In the genomic region with DNA sequence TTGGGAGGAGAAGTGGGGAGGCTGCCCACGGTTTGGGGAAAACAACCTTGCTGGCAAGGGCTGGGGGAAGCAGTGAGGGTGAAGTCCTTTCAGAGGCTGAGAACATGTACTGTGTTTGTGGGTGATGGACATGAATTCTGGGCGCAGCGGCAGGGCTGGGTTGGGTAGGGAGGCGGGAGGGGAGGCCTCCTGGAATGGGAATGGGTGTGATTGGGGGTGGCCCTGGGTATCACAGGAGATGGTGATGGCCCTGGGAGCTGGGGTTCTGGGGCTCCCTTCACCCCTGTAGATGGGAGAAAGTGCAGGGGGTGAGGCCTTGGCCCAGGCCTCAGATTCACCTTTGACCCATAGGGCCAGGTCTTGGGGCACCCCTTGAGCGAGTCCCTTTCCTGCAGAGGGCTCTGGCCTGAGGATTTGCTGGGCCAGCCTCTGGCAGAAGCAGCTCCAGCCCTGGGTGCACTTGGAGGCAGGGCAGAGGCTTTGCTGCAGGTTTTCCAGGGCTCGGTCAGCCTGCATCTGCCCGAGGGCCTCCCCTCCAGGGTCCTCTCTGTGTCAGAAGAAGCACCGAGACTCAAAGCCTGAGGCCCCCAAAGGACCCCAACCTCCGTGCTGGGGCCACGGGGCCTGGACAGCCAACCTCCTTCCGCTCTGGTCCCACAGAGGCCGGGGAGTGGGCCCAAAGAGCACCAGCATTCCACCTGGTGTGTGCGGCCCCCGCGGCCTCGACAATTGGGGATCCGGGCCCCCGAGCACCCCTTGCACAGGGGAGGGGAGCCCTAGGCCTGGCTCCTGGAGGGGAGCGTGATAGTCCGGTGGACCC, we compare ENCODE assay signal across 10 cellular contexts. TPM values are rescaled to one million over a fixed set of nuclear protein-coding genes. Genes with fewer than 3 reads are reported as not detected.
DNase-seq lines count a peak whose midpoint lies in the region; ATAC-seq and TF ChIP-seq lines count a peak whose summit lies in the region.
"Had no signal": no experiment of that assay in that cellular context is flagged by ENCODE, and none has a peak within 500 bp of the region (broad histone marks: within the 10 kb centered on the region; RNA-seq: fewer than 3 reads in every experiment).

No MANE protein-coding gene starts in this region.

- peak overlapping the region; percentile 71 for H3K4me3 Mint-ChIP-seq in activated T-helper 17 cell treated with anti-CD3 and anti-CD28 coated beads, Interleukin-2, amount 50 U/mL, for 72 hours

- no peaks in the 10 kb centered on the region for H4K20me1 ChIP-seq in MM.1S (ENCODE audit: insufficient read depth, low read length)

- peak overlapping the region; percentile 91 for H3K27ac ChIP-seq in HUES48 (ENCODE audit: low read depth, low read length)
- peak overlapping the region; percentile 93 to 96 for H3K27ac ChIP-seq in left lung
- peak overlapping the region; percentile 88 to 95 (median 95) for H3K27ac ChIP-seq in stomach
- H3K27ac ChIP-seq in MM.1S (ENCODE audit: low read length) = no peak overlapping the region

- no peak for TF ChIP-seq EP300 in stomach (IDR thresholded peaks at IDR 0.05)

- peak in 1 of 2 donors; percentile 73 for DNase-seq in left lung
- no peak for DNase-seq in stomach
- DNase-seq in kidney glomerular epithelial cell (lab: John Stamatoyannopoulos, UW) = no peak
- DNase-seq in NCI-H1105 treated with DMSO at 0.1 percent for 48 hours (lab: John Stamatoyannopoulos, UW) = no peak
- no peak for DNase-seq in MM.1S
- DNase-seq: activated CD4-positive, CD25-positive, alpha-beta regulatory T cell; NCI-H446 had no signal

- TF ChIP-seq POLR2A in stomach (IDR thresholded peaks at IDR 0.05) = no peak

- no peaks in the 10 kb centered on the region for H3K27me3 Mint-ChIP-seq in activated T-helper 17 cell treated with anti-CD3 and anti-CD28 coated beads, Interleukin-2, amount 50 U/mL, for 72 hours

- WGBS in stomach, 5 donors = 63 to 78% (median 70%) methylated on average over 11 to 20 of the region's 20 CpGs

- H3K4me1 Mint-ChIP-seq in activated T-helper 17 cell treated with anti-CD3 and anti-CD28 coated beads, Interleukin-2, amount 50 U/mL, for 72 hours = peaks cover 7% of the 10 kb centered on the region

- no peaks in the 10 kb centered on the region for H3K9me2 ChIP-seq in MM.1S (replicated peaks; ENCODE audit: insufficient read depth, low read length)

- H3F3A ChIP-seq in MM.1S (ENCODE audit: insufficient read depth, low read length) = no peaks in the 10 kb centered on the region

- H3K4me1 ChIP-seq in HUES48 (ENCODE audit: control insufficient read depth, insufficient read depth, low read length) (peaks cover 19% of the 10 kb centered on the region), left lung (peaks cover 18 to 57% of the 10 kb centered on the region in 2 donors), stomach (peaks cover 66 to 99% (median 92%) of the 10 kb centered on the region in 4 donors), MM.1S (ENCODE audit: low read length) (peaks cover 3% of the 10 kb centered on the region; the same call in 1 of the 2 replicates)

- peaks cover 15% of the 10 kb centered on the region for H3K36me3 Mint-ChIP-seq in activated T-helper 17 cell treated with anti-CD3 and anti-CD28 coated beads, Interleukin-2, amount 50 U/mL, for 72 hours (ENCODE audit: low read depth)

- H3K9ac ChIP-seq in HUES48 (ENCODE audit: low read depth, low read length) (no peak overlapping the region), MM.1S (ENCODE audit: low read length) (no peak overlapping the region)

- peak overlapping the region; percentile 5 for H3K27ac Mint-ChIP-seq in activated T-helper 17 cell treated with anti-CD3 and anti-CD28 coated beads, Interleukin-2, amount 50 U/mL, for 72 hours

- H2AFZ ChIP-seq in MM.1S (ENCODE audit: low read length) = no peak overlapping the region

- ATAC-seq in activated T-helper 17 cell treated with anti-CD3 and anti-CD28 coated beads, Interleukin-2, amount 50 U/mL, for 72 hours (replicated peaks) = no peak
- ATAC-seq in left lung = no peak

- no peak for TF ChIP-seq CTCF in left lung (IDR thresholded peaks at IDR 0.05)
- no peak for TF ChIP-seq CTCF in stomach (IDR thresholded peaks at IDR 0.05)
- TF ChIP-seq CTCF in MM.1S (IDR thresholded peaks at IDR 0.05; ENCODE audit: low read length) = no peak

- no peak overlapping the region for H3K4me2 ChIP-seq in MM.1S (ENCODE audit: low read depth, low read length)

- peaks cover 12% of the 10 kb centered on the region; the same call in 1 of the 2 replicates for H3K27me3 ChIP-seq in HUES48 (ENCODE audit: control insufficient read depth, insufficient read depth, low read length)
- H3K27me3 ChIP-seq in left lung = no peaks in the 10 kb centered on the region
- H3K27me3 ChIP-seq in stomach = peaks cover 0 to 50% (median 0%) of the 10 kb centered on the region in 3 donors
- no peaks in the 10 kb centered on the region for H3K27me3 ChIP-seq in MM.1S (replicated peaks; ENCODE audit: insufficient read depth, low read length)

- intact Hi-C loops in left lung (cut with DNase I) (no loop called here), stomach (cut with DNase I; ENCODE audit: low total_unique reads) (no loop called here)

- H3K9me3 ChIP-seq in HUES48 (ENCODE audit: control insufficient read depth, insufficient read depth, low read length) (no peaks in the 10 kb centered on the region), left lung (no peaks in the 10 kb centered on the region), stomach (no peaks in the 10 kb centered on the region), MM.1S (replicated peaks; ENCODE audit: insufficient read depth, low read length) (no peaks in the 10 kb centered on the region)

- peaks cover 8% of the 10 kb centered on the region; the same call in 1 of the 2 replicates for H3K79me2 ChIP-seq in MM.1S (ENCODE audit: low read length)

- H3K4me3 ChIP-seq in HUES48 (ENCODE audit: low read depth, low read length) (no peak overlapping the region), left lung (peak overlapping the region in 1 of 2 donors; percentile 87), stomach (peak overlapping the region in 2 of 4 donors; percentile 53 to 66), MM.1S (ENCODE audit: low read length) (no peak overlapping the region)

- no peaks in the 10 kb centered on the region for H3K9me3 Mint-ChIP-seq in activated T-helper 17 cell treated with anti-CD3 and anti-CD28 coated beads, Interleukin-2, amount 50 U/mL, for 72 hours

- H3K36me3 ChIP-seq in HUES48 (ENCODE audit: control insufficient read depth, insufficient read depth, low read length) = peaks cover 18% of the 10 kb centered on the region
- peaks cover 0 to 43% of the 10 kb centered on the region in 2 donors for H3K36me3 ChIP-seq in left lung
- H3K36me3 ChIP-seq in stomach = peaks cover 27 to 50% (median 49%) of the 10 kb centered on the region in 4 donors
- H3K36me3 ChIP-seq in MM.1S (replicated peaks; ENCODE audit: insufficient read depth, low read length) = no peaks in the 10 kb centered on the region

RNA-seq across cellular contexts. Expression of gene TOR4A, which starts 1.4 kb away (rescaled TPM):
- 10 to 100 TPM in 1 of 2 donors, 1 to 10 TPM in 1; 4.9 to 11.5 TPM for total RNA-seq in activated T-helper 17 cell treated with anti-CD3 and anti-CD28 coated beads, Interleukin-2, amount 50 U/mL, for 72 hours
- total RNA-seq in left lung (10 to 100 TPM; 31.8 to 38.5 TPM), stomach (100 to 1,000 TPM in 1 of 5 donors, 10 to 100 TPM in 3, 1 to 10 TPM in 1; 9.9 to 180 (median 29.9) TPM)
- 1 to 10 TPM; 5.9 to 8.9 (median 6.0) TPM for polyA plus RNA-seq in stomach

RNA-seq across cellular contexts. Expression of gene NELFB, which starts 21.0 kb away (rescaled TPM):
- 10 to 100 TPM; 43.6 to 78.0 TPM for total RNA-seq in activated T-helper 17 cell treated with anti-CD3 and anti-CD28 coated beads, Interleukin-2, amount 50 U/mL, for 72 hours
- total RNA-seq in left lung (10 to 100 TPM; 47.8 to 49.7 TPM), stomach (100 to 1,000 TPM in 1 of 5 donors, 10 to 100 TPM in 4; 11.2 to 134 (median 44.9) TPM)
- polyA plus RNA-seq in stomach = 10 to 100 TPM; 29.0 to 38.0 (median 34.2) TPM

RNA-seq across cellular contexts. Expression of gene STPG3, which starts 25.1 kb away (rescaled TPM):
- total RNA-seq in activated T-helper 17 cell treated with anti-CD3 and anti-CD28 coated beads, Interleukin-2, amount 50 U/mL, for 72 hours = not detected
- total RNA-seq in left lung = not detected
- total RNA-seq in stomach = not detected
- polyA plus RNA-seq in stomach = not detected
- total RNA-seq: urinary bladder had no signal
- polyA plus RNA-seq: urinary bladder had no signal

RNA-seq across cellular contexts. Expression of gene NRARP, which starts 25.9 kb away (rescaled TPM):
- total RNA-seq in activated T-helper 17 cell treated with anti-CD3 and anti-CD28 coated beads, Interleukin-2, amount 50 U/mL, for 72 hours = under 1 TPM; 0.66 to 0.86 TPM
- total RNA-seq in left lung = 10 to 100 TPM; 11.3 to 15.2 TPM
- 100 to 1,000 TPM in 1 of 5 donors, 10 to 100 TPM in 2, 1 to 10 TPM in 2; 1.2 to 323 (median 14.6) TPM for total RNA-seq in stomach
- polyA plus RNA-seq in stomach = 1 to 10 TPM; 1.5 to 2.7 (median 2.0) TPM

RNA-seq across cellular contexts. Expression of gene TUBB4B, which starts 35.1 kb away (rescaled TPM):
- 100 to 1,000 TPM; 232 to 372 TPM for total RNA-seq in activated T-helper 17 cell treated with anti-CD3 and anti-CD28 coated beads, Interleukin-2, amount 50 U/mL, for 72 hours
- total RNA-seq in left lung = 100 to 1,000 TPM; 245 to 337 TPM
- 100 to 1,000 TPM in 4 of 5 donors, 10 to 100 TPM in 1; 69.4 to 170 (median 115) TPM for total RNA-seq in stomach
- polyA plus RNA-seq in stomach = 100 to 1,000 TPM; 188 to 292 (median 215) TPM
